In genomic region chr14:100664841-100665425, GRCh38 we compare ENCODE assay signal across 10 cellular contexts.
DNase-seq lines count a peak whose midpoint lies in the region; ATAC-seq and TF ChIP-seq lines count a peak whose summit lies in the region.
"Had no signal": no experiment of that assay in that cellular context is flagged by ENCODE, and none has a peak within 500 bp of the region (broad histone marks: within the 10 kb centered on the region; RNA-seq: fewer than 3 reads in every experiment).

No MANE protein-coding gene starts in this region.

- WGBS in spleen, 5 donors, result 49 to 78% (median 73%) methylated on average over 13 of the region's 13 CpGs

- TF ChIP-seq POLR2A in spleen (IDR thresholded peaks at IDR 0.05), result no peak

- H3K4me1 Mint-ChIP-seq in stimulated activated effector memory CD8-positive, alpha-beta T cell treated with anti-CD3 and anti-CD28 coated beads, Interleukin-12 subunit alpha, Interleukin-12 subunit beta, amount 100 ng/mL, for 72 hours, result peaks cover 6% of the 10 kb centered on the region

- no peaks in the 10 kb centered on the region for H3K9me3 Mint-ChIP-seq in stimulated activated effector memory CD8-positive, alpha-beta T cell treated with anti-CD3 and anti-CD28 coated beads, Interleukin-12 subunit alpha, Interleukin-12 subunit beta, amount 100 ng/mL, for 72 hours

- H3K9me3 ChIP-seq in HEK293 (ENCODE audit: control insufficient read depth, insufficient read depth, low read depth, low read length) (no peaks in the 10 kb centered on the region), spleen (no peaks in the 10 kb centered on the region)

- H3K36me3 Mint-ChIP-seq in stimulated activated effector memory CD8-positive, alpha-beta T cell treated with anti-CD3 and anti-CD28 coated beads, Interleukin-12 subunit alpha, Interleukin-12 subunit beta, amount 100 ng/mL, for 72 hours, result no peaks in the 10 kb centered on the region

- CTCF ChIA-PET in HEK293 (lab: Yijun Ruan, JAX), result interaction anchor here (1.3 to 1.4 kb wide), 3 partner anchors 8 to 24 kb away, joined by 4 to 5 read pairs (median 4); no protein-coding TSS in a partner anchor

- TF ChIP-seq CTCF in HEK293 (tag by site-specific recombination; IDR thresholded peaks at IDR 0.05) (no peak), choroid plexus epithelial cell (conservative IDR thresholded peaks at IDR 0.05; ENCODE audit: low read depth, low read length) (no peak), spleen (IDR thresholded peaks at IDR 0.05 in 8 of 11, conservative IDR thresholded peaks at IDR 0.05 in 3 of 11) (no peak)

- H3K4me1 ChIP-seq in HEK293 (ENCODE audit: control insufficient read depth, insufficient read depth, low read length), result no peaks in the 10 kb centered on the region
- peaks cover 4 to 86% (median 42%) of the 10 kb centered on the region in 6 donors for H3K4me1 ChIP-seq in spleen

- no peak overlapping the region for H3K27ac Mint-ChIP-seq in stimulated activated effector memory CD8-positive, alpha-beta T cell treated with anti-CD3 and anti-CD28 coated beads, Interleukin-12 subunit alpha, Interleukin-12 subunit beta, amount 100 ng/mL, for 72 hours

- ATAC-seq in left colon (peak; percentile 2), SK-N-SH treated with all-trans-retinoic acid at 6 μM for 48 hours (no peak)
- no peak for ATAC-seq in stimulated activated effector memory CD8-positive, alpha-beta T cell treated with anti-CD3 and anti-CD28 coated beads, Interleukin-12 subunit alpha, Interleukin-12 subunit beta, amount 100 ng/mL, for 72 hours

- H3K4me3 ChIP-seq in HEK293 (ENCODE audit: low read depth, low read length), result no peak overlapping the region
- H3K4me3 ChIP-seq in choroid plexus epithelial cell (ENCODE audit: low read depth, low read length), result no peak overlapping the region
- H3K4me3 ChIP-seq in spleen, result no peak overlapping the region

- H3K27me3 ChIP-seq in spleen (replicated peaks in 1 of 7), result peaks cover 0 to 24% (median 0%) of the 10 kb centered on the region in 7 donors

- POLR2A ChIA-PET in HEK293 (lab: Yijun Ruan, JAX), result no interaction called here

- H3K27ac ChIP-seq in HEK293 (ENCODE audit: extremely low read depth, low read depth, low read length) (no peak overlapping the region), spleen (peak overlapping the region in 7 of 8 donors; percentile 22 to 74 (median 61))

- H3K36me3 ChIP-seq in HEK293 (ENCODE audit: control insufficient read depth in 2 of 2, insufficient read depth in 1 of 2, low read length in 2 of 2) (no peaks in the 10 kb centered on the region), spleen (no peaks in the 10 kb centered on the region)

- intact Hi-C loops in left colon (cut with DNase I, micrococcal nuclease), result no loop called here
- intact Hi-C loops in spleen (cut with DNase I; ENCODE audit: low total_unique reads), result loop anchor here (10.0 kb wide), 1 partner anchor 180 kb away; no protein-coding TSS in a partner anchor

- peak; percentile 58 for DNase-seq in choroid plexus epithelial cell (ENCODE audit: low read depth)
- peak in 1 of 2 donors; percentile 62 for DNase-seq in left colon
- no peak for DNase-seq in spleen
- no peak for DNase-seq in NCI-H524 treated with DMSO at 0.1 percent for 48 hours (lab: John Stamatoyannopoulos, UW)
- DNase-seq in stimulated activated effector memory CD8-positive, alpha-beta T cell treated with anti-CD3 and anti-CD28 coated beads, Interleukin-12 subunit alpha, Interleukin-12 subunit beta, amount 100 ng/mL, for 72 hours (ENCODE audit: low spot score in 2 of 2), result no peak
- DNase-seq: activated gamma-delta T cell, NCI-H1092 treated with DMSO at 0.1 percent for 48 hours, T-helper 2 cell had no signal

- no peak overlapping the region for H3K4me3 Mint-ChIP-seq in stimulated activated effector memory CD8-positive, alpha-beta T cell treated with anti-CD3 and anti-CD28 coated beads, Interleukin-12 subunit alpha, Interleukin-12 subunit beta, amount 100 ng/mL, for 72 hours

TF ChIP-seq in HEK293, 187 proteins besides CTCF, POLR2A, EP300 and RAD21:
- TF ChIP-seq ZNF133 (tag by site-specific recombination; IDR thresholded peaks at IDR 0.05) (no peak), GLIS1 (tag by site-specific recombination; IDR thresholded peaks at IDR 0.05) (peak; percentile 92), ZBTB48 (tag by site-specific recombination; IDR thresholded peaks at IDR 0.05) (no peak), ZNF776 (tag by site-specific recombination; IDR thresholded peaks at IDR 0.05; ENCODE audit: borderline replicate concordance) (no peak), ZNF155 (tag by site-specific recombination; IDR thresholded peaks at IDR 0.05) (no peak), PATZ1 (tag by site-specific recombination; IDR thresholded peaks at IDR 0.05) (no peak), ZIC2 (tag by site-specific recombination; IDR thresholded peaks at IDR 0.05) (peak; percentile 32)

TF ChIP-seq in SK-N-SH treated with all-trans-retinoic acid at 6 μM for 48 hours, 23 proteins besides CTCF, POLR2A, EP300 and RAD21:
- TF ChIP-seq RARB (CRISPR knock-in tag; IDR thresholded peaks at IDR 0.05) (no peak), CSDC2 (CRISPR knock-in tag; IDR thresholded peaks at IDR 0.05) (no peak), ZFP30 (CRISPR knock-in tag; IDR thresholded peaks at IDR 0.05) (no peak), POU6F1 (CRISPR knock-in tag; IDR thresholded peaks at IDR 0.05; ENCODE audit: borderline replicate concordance, low read depth) (no peak), ISL1 (CRISPR knock-in tag; IDR thresholded peaks at IDR 0.05) (no peak), PPARA (CRISPR knock-in tag; IDR thresholded peaks at IDR 0.05; ENCODE audit: borderline replicate concordance) (no peak), CREB5 (CRISPR knock-in tag; IDR thresholded peaks at IDR 0.05; ENCODE audit: low read depth) (no peak), ZNF565 (CRISPR knock-in tag; conservative IDR thresholded peaks at IDR 0.05; ENCODE audit: low read depth) (no peak)
